In genomic region chr3:85567074-85567676, GRCh38 we compare ENCODE assay signal across 9 cellular contexts.
DNase-seq lines count a peak whose midpoint lies in the region; ATAC-seq and TF ChIP-seq lines count a peak whose summit lies in the region.
"Had no signal": no experiment of that assay in that cellular context is flagged by ENCODE, and none has a peak within 500 bp of the region (broad histone marks: within the 10 kb centered on the region; RNA-seq: fewer than 3 reads in every experiment).

No MANE protein-coding gene starts in this region.

- no peaks in the 10 kb centered on the region for H3K27me3 Mint-ChIP-seq in activated CD4-positive, alpha-beta T cell treated with anti-CD3 and anti-CD28 coated beads for 36 hours
- no peaks in the 10 kb centered on the region for H3K27me3 Mint-ChIP-seq in HFFc6 (ENCODE audit: insufficient read depth)

- ATAC-seq in activated CD4-positive, alpha-beta T cell treated with anti-CD3 and anti-CD28 coated beads for 36 hours, result no peak
- ATAC-seq in HG03045 (IDR thresholded peaks at IDR 0.05; ENCODE audit: unreplicated experiment), result no peak
- ATAC-seq: activated naive CD4-positive, alpha-beta T cell treated with anti-CD3 and anti-CD28 coated beads, Interleukin-2, amount 50 U/mL, for 72 hours had no signal

- no peak overlapping the region for H3K4me3 Mint-ChIP-seq in activated CD4-positive, alpha-beta T cell treated with anti-CD3 and anti-CD28 coated beads for 36 hours
- H3K4me3 Mint-ChIP-seq in HFFc6, result no peak overlapping the region

- H3K36me3 Mint-ChIP-seq in activated CD4-positive, alpha-beta T cell treated with anti-CD3 and anti-CD28 coated beads for 36 hours (ENCODE audit: low read depth), result no peaks in the 10 kb centered on the region
- no peaks in the 10 kb centered on the region for H3K36me3 Mint-ChIP-seq in HFFc6 (ENCODE audit: low read depth)
- H3K36me3 Mint-ChIP-seq: activated naive CD4-positive, alpha-beta T cell treated with anti-CD3 and anti-CD28 coated beads, Interleukin-2, amount 50 U/mL, for 72 hours had no signal

- DNase-seq in activated CD4-positive, alpha-beta T cell treated with anti-CD3 and anti-CD28 coated beads for 36 hours, result peak; percentile 68
- DNase-seq in activated CD4-positive, alpha-beta T cell treated with anti-CD3 and anti-CD28 coated beads for 1 hour, result no peak
- DNase-seq in HFFc6 (no peak), NCI-H69 (lab: John Stamatoyannopoulos, UW) (peak; percentile 79), cerebellar cortex (ENCODE audit: low spot score) (peak; percentile 30), medulla oblongata (ENCODE audit: extremely low spot score) (peak; percentile 69), GDM1 (lab: John Stamatoyannopoulos, UW) (no peak)

- H3K4me1 Mint-ChIP-seq in activated CD4-positive, alpha-beta T cell treated with anti-CD3 and anti-CD28 coated beads for 36 hours, result no peaks in the 10 kb centered on the region
- no peaks in the 10 kb centered on the region for H3K4me1 Mint-ChIP-seq in HFFc6 (ENCODE audit: low read depth)

- POLR2A ChIA-PET in activated CD4-positive, alpha-beta T cell treated with anti-CD3 and anti-CD28 coated beads for 36 hours (lab: Charles Lee), result interaction anchor here (0.6 kb wide), 1 partner anchor 26 kb away, joined by 3 read pairs; no protein-coding TSS in a partner anchor

- CTCF ChIA-PET in activated CD4-positive, alpha-beta T cell treated with anti-CD3 and anti-CD28 coated beads for 36 hours (lab: Charles Lee), result interaction anchor here (0.6 to 1.8 kb wide), 4 partner anchors 9 to 150 kb away, joined by 3 to 8 read pairs (median 3); no protein-coding TSS in a partner anchor

- H3K9me3 Mint-ChIP-seq in activated CD4-positive, alpha-beta T cell treated with anti-CD3 and anti-CD28 coated beads for 36 hours (ENCODE audit: low read depth), result no peaks in the 10 kb centered on the region
- peaks cover 9% of the 10 kb centered on the region; the same call in 1 of the 2 replicates for H3K9me3 Mint-ChIP-seq in HFFc6
- H3K9me3 Mint-ChIP-seq: activated naive CD4-positive, alpha-beta T cell treated with anti-CD3 and anti-CD28 coated beads, Interleukin-2, amount 50 U/mL, for 72 hours had no signal

- intact Hi-C loops in activated CD4-positive, alpha-beta T cell treated with anti-CD3 and anti-CD28 coated beads for 36 hours (cut with DNase I, micrococcal nuclease), result no loop called here

- no peak overlapping the region for H3K27ac Mint-ChIP-seq in activated CD4-positive, alpha-beta T cell treated with anti-CD3 and anti-CD28 coated beads for 36 hours
- H3K27ac Mint-ChIP-seq in HFFc6, result no peak overlapping the region
- H3K27ac Mint-ChIP-seq: activated naive CD4-positive, alpha-beta T cell treated with anti-CD3 and anti-CD28 coated beads, Interleukin-2, amount 50 U/mL, for 72 hours had no signal

- peak; percentile 65 for TF ChIP-seq CTCF in HFFc6 (IDR thresholded peaks at IDR 0.05)

Comparison
In these comparisons a context has a peak if more than half of its experiments do, and no peak if none do; other contexts are left out.
1. DNase-seq: peak in activated CD4-positive, alpha-beta T cell treated with anti-CD3 and anti-CD28 coated beads for 36 hours (single experiment), NCI-H69 (single experiment), cerebellar cortex (single experiment) and medulla oblongata (single experiment); none in activated CD4-positive, alpha-beta T cell treated with anti-CD3 and anti-CD28 coated beads for 1 hour (single experiment), HFFc6 (single experiment) and GDM1 (single experiment).